ENCODE assay signal across 8 cellular contexts in the genomic region with DNA sequence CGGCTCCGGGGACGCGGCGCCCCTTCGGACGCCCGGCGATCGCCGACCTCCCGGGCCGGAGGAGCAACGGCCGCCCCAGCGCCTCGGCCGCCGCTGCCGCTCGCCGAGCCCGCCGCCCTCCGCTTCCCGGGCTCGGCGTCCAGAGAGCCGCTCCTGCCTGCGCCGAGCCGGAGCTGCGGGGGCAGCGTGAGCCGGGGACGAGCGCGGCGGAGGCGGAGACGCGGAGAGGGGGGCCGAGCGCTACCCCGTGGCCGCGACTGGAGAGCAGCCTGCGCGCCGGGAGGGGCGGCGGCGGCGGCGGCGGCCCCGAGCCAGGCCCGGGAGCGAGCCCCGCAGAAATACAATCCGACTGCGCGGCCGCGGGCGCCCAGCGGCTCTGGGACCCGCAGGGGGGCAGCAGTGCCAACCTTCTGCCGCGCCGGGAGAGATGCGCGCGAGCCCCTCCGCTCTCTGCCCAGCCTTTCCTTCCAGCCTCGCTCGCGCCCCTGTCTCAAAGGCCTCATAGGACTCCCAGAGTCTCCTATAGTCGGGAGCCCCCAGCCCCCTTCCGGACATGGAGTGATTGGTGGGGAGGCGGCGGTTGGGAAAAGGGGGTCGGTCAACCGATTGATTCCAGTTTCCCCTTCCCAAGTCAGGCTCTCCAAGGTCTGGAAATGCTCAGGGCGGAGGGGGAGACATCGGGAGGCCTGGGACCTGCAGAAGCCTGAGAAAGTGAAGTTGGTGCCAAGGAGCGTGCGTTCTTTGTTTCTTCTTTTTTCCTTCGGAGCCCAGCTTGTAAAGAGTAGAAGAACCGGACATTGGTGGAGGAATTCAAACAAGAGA. TPM values are rescaled to one million over a fixed set of nuclear protein-coding genes. Genes with fewer than 3 reads are reported as not detected.
DNase-seq lines count a peak whose midpoint lies in the region; ATAC-seq and TF ChIP-seq lines count a peak whose summit lies in the region.

No MANE protein-coding gene starts in this region.

- H4K91ac ChIP-seq in trophoblast cell (ENCODE audit: low read depth, low read length), result no peak overlapping the region

- peak overlapping the region; percentile 22 for H4K8ac ChIP-seq in trophoblast cell (ENCODE audit: low read depth, low read length)

- H3K4me2 ChIP-seq in trophoblast cell (ENCODE audit: low read length), result peak overlapping the region; percentile 94

- no peak overlapping the region for H3K18ac ChIP-seq in trophoblast cell (ENCODE audit: low read length)

- no peak overlapping the region for H3K4ac ChIP-seq in trophoblast cell (ENCODE audit: low read depth, low read length)

- H3K27me3 ChIP-seq in left ventricle myocardium inferior (ENCODE audit: low read depth) (peaks cover 95% of the 10 kb centered on the region), trophoblast cell (ENCODE audit: insufficient read depth, low read length) (peaks cover 18% of the 10 kb centered on the region)

- H3K4me3 ChIP-seq in left ventricle myocardium inferior, result peak overlapping the region; percentile 71
- H3K4me3 ChIP-seq in trophoblast cell (ENCODE audit: low read depth, low read length), result peak overlapping the region; percentile 71

- no peak overlapping the region for H4K12ac ChIP-seq in trophoblast cell (ENCODE audit: low read depth, low read length)

- no peaks in the 10 kb centered on the region for H3K36me3 ChIP-seq in left ventricle myocardium inferior
- H3K36me3 ChIP-seq in trophoblast cell (ENCODE audit: control insufficient read depth in 1 of 2, insufficient read depth in 2 of 2, low read length in 2 of 2), result no peaks in the 10 kb centered on the region

- H2AK5ac ChIP-seq in trophoblast cell (ENCODE audit: low read length), result no peak overlapping the region

- peak overlapping the region; percentile 25 for H3K14ac ChIP-seq in trophoblast cell (ENCODE audit: low read length)

- intact Hi-C loops in left ventricle myocardium inferior (cut with micrococcal nuclease), result no loop called here

- H2BK120ac ChIP-seq in trophoblast cell (ENCODE audit: insufficient read depth, low read length, poor library complexity), result peak overlapping the region; percentile 34

- TF ChIP-seq CTCF in left ventricle myocardium inferior (IDR thresholded peaks at IDR 0.05; ENCODE audit: borderline replicate concordance), result peak; percentile 20

- ATAC-seq in GM18502 (IDR thresholded peaks at IDR 0.05; ENCODE audit: poor library complexity, unreplicated experiment), result no peak

- peaks cover 16% of the 10 kb centered on the region for H3K79me1 ChIP-seq in trophoblast cell (ENCODE audit: low read length)

- H3K79me2 ChIP-seq in trophoblast cell (ENCODE audit: control insufficient read depth, insufficient read depth, low read length, poor library complexity), result no peaks in the 10 kb centered on the region

- H2AFZ ChIP-seq in trophoblast cell (ENCODE audit: insufficient read depth, low read length, poor library complexity), result peak overlapping the region; percentile 70

- WGBS in trophoblast cell (ENCODE audit: extremely low coverage, insufficient coverage, insufficient read length), result no CpG with 5 or more reads among the region's 90 CpGs

- H3K27ac ChIP-seq in left ventricle myocardium inferior (replicated peaks), result no peak overlapping the region
- no peak overlapping the region for H3K27ac ChIP-seq in trophoblast cell (ENCODE audit: low read depth, low read length)

- no peak overlapping the region for H3K23ac ChIP-seq in trophoblast cell (ENCODE audit: low read length)

- H2BK5ac ChIP-seq in trophoblast cell (ENCODE audit: low read depth, low read length, poor library complexity), result no peak overlapping the region

- no peak overlapping the region for H3K9ac ChIP-seq in trophoblast cell (ENCODE audit: low read length)

- peaks cover 26% of the 10 kb centered on the region for H3K4me1 ChIP-seq in left ventricle myocardium inferior
- H3K4me1 ChIP-seq in trophoblast cell (ENCODE audit: control insufficient read depth in 1 of 2, insufficient read depth in 2 of 2, low read length in 2 of 2), result peaks cover 10 to 16% of the 10 kb centered on the region in 2 experiments

- no peak overlapping the region for H2BK12ac ChIP-seq in trophoblast cell (ENCODE audit: low read length)

- DNase-seq in DMS153 (lab: John Stamatoyannopoulos, UW) (peak; percentile 65), NCI-H345 (lab: John Stamatoyannopoulos, UW) (peak; percentile 89), activated T-helper 1 cell treated with Interleukin-2 at 50 U/mL for 16 hours (ENCODE audit: low read depth) (peak; percentile 15), left ventricle myocardium inferior (peak; percentile 60), trophoblast cell (peak; percentile 23 to 60), UCSD-AML1 (lab: John Stamatoyannopoulos, UW; ENCODE audit: unreplicated experiment) (no peak), COLO829 (ENCODE audit: low spot score) (no peak)

- H3K9me3 ChIP-seq in left ventricle myocardium inferior (replicated peaks), result no peaks in the 10 kb centered on the region
- H3K9me3 ChIP-seq in trophoblast cell (ENCODE audit: insufficient read depth, low read depth, low read length), result no peaks in the 10 kb centered on the region

RNA-seq across cellular contexts. Expression of gene SDK2, which starts 1.0 kb away (rescaled TPM):
- total RNA-seq in left ventricle myocardium inferior, result 2.2 TPM
- 11.1 and 12.0 TPM in 2 replicates for polyA plus RNA-seq in trophoblast cell (2013)

Comparison
In these comparisons a context has a peak if more than half of its experiments do, and no peak if none do; other contexts are left out.
1. DNase-seq: peak in DMS153 (single experiment), NCI-H345 (single experiment), activated T-helper 1 cell treated with Interleukin-2 at 50 U/mL for 16 hours (single experiment), left ventricle myocardium inferior (single experiment) and trophoblast cell (2 of 2); none in UCSD-AML1 (single experiment) and COLO829 (single experiment).